ENCODE assay signal across 8 cellular contexts in the genomic region with DNA sequence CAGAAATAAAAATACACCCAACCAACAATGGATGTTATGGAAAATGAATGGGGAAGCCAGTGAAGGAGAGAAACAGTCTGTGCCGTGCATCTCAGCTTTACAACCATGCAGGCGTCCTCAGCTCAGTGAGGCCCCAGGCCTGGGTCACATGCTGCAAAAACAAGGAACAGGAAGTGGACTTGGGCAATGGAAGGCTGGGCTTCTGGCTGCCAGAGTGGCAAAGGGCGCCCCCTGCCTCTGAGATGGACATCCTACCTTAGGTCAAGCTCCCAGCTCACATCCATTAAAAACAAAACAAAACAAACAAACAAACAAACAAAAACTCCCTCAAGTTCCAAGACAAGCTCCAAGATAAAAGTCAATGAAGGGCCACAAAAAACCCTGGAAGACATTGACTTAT.
DNase-seq lines count a peak whose midpoint lies in the region; ATAC-seq lines count a peak whose summit lies in the region.

No MANE protein-coding gene starts in this region.

- DNase-seq in NK-92 treated with Interleukin-12 subunit alpha and Interleukin-12 subunit beta, amount 100 ng/mL, for 24 hours (lab: John Stamatoyannopoulos, UW), result peak; percentile 38
- DNase-seq in NK-92 (lab: John Stamatoyannopoulos, UW; ENCODE audit: unreplicated experiment) (no peak), SW480 (ENCODE audit: low spot score) (peak; percentile 52), globus pallidus (ENCODE audit: low spot score) (peak; percentile 14), NCI-H510A (lab: John Stamatoyannopoulos, UW) (no peak)
- peak; percentile 3 to 4 for DNase-seq in stimulated activated CD4-positive, alpha-beta T cell treated with anti-CD3 and anti-CD28 coated beads, Interleukin-15, amount 100 ng/mL, for 48 hours (ENCODE audit: low read depth in 2 of 2)

- ATAC-seq in HG03280 (IDR thresholded peaks at IDR 0.05; ENCODE audit: unreplicated experiment), result peak; percentile 65
- no peak for ATAC-seq in HG02623 (IDR thresholded peaks at IDR 0.05; ENCODE audit: unreplicated experiment)

Comparison
In these comparisons a context has a peak if more than half of its experiments do, and no peak if none do; other contexts are left out.
1. DNase-seq: peak in NK-92 treated with Interleukin-12 subunit alpha and Interleukin-12 subunit beta, amount 100 ng/mL, for 24 hours (single experiment), SW480 (single experiment), globus pallidus (single experiment) and stimulated activated CD4-positive, alpha-beta T cell treated with anti-CD3 and anti-CD28 coated beads, Interleukin-15, amount 100 ng/mL, for 48 hours (2 of 2); none in NK-92 (single experiment) and NCI-H510A (single experiment).